Comparison of ENCODE assay signal across 2 cellular contexts in genomic region chr9:26262431-26262830, GRCh38.
TF ChIP-seq lines count a peak whose summit lies in the region.

No MANE protein-coding gene starts in this region.

TF ChIP-seq in SK-N-SH, 30 proteins besides CTCF, POLR2A, EP300 and RAD21 (continued from another document):
- no peak for TF ChIP-seq REST (IDR thresholded peaks at IDR 0.05; ENCODE audit: low read depth, low read length)
- TF ChIP-seq SMC3 (IDR thresholded peaks at IDR 0.05; ENCODE audit: low read depth, low read length), result no peak
- TF ChIP-seq, protein P1, sequence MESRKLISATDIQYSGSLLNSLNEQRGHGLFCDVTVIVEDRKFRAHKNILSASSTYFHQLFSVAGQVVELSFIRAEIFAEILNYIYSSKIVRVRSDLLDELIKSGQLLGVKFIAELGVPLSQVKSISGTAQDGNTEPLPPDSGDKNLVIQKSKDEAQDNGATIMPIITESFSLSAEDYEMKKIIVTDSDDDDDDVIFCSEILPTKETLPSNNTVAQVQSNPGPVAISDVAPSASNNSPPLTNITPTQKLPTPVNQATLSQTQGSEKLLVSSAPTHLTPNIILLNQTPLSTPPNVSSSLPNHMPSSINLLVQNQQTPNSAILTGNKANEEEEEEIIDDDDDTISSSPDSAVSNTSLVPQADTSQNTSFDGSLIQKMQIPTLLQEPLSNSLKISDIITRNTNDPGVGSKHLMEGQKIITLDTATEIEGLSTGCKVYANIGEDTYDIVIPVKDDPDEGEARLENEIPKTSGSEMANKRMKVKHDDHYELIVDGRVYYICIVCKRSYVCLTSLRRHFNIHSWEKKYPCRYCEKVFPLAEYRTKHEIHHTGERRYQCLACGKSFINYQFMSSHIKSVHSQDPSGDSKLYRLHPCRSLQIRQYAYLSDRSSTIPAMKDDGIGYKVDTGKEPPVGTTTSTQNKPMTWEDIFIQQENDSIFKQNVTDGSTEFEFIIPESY (IDR thresholded peaks at IDR 0.05; ENCODE audit: borderline replicate concordance, low read depth), result no peak
- TF ChIP-seq MXI1 (IDR thresholded peaks at IDR 0.05; ENCODE audit: low read depth, low read length), result no peak
- TF ChIP-seq NRF1 (IDR thresholded peaks at IDR 0.05; ENCODE audit: low read depth, low read length), result no peak

TF ChIP-seq in SK-N-SH treated with all-trans-retinoic acid at 6 μM for 48 hours, 23 proteins besides CTCF, POLR2A, EP300 and RAD21 (continued from another document):
- TF ChIP-seq CREB5 (CRISPR knock-in tag; IDR thresholded peaks at IDR 0.05; ENCODE audit: low read depth) (no peak), PPARA (CRISPR knock-in tag; IDR thresholded peaks at IDR 0.05; ENCODE audit: borderline replicate concordance) (no peak), POU6F1 (CRISPR knock-in tag; IDR thresholded peaks at IDR 0.05; ENCODE audit: borderline replicate concordance, low read depth) (no peak), ZFP3 (CRISPR knock-in tag; IDR thresholded peaks at IDR 0.05) (no peak), TSHZ2 (CRISPR knock-in tag; IDR thresholded peaks at IDR 0.05) (no peak), CSRNP3 (CRISPR knock-in tag; IDR thresholded peaks at IDR 0.05) (no peak), ESRRG (CRISPR knock-in tag; IDR thresholded peaks at IDR 0.05) (no peak), TCF4 (CRISPR knock-in tag; IDR thresholded peaks at IDR 0.05; ENCODE audit: borderline replicate concordance) (no peak), RARB (CRISPR knock-in tag; IDR thresholded peaks at IDR 0.05) (no peak), PATZ1 (CRISPR knock-in tag; IDR thresholded peaks at IDR 0.05; ENCODE audit: borderline replicate concordance) (no peak), ZNF70 (CRISPR knock-in tag; IDR thresholded peaks at IDR 0.05) (no peak), ZNF565 (CRISPR knock-in tag; conservative IDR thresholded peaks at IDR 0.05; ENCODE audit: low read depth) (no peak), BACH2 (CRISPR knock-in tag; IDR thresholded peaks at IDR 0.05; ENCODE audit: borderline replicate concordance) (no peak), SNAI2 (CRISPR knock-in tag; IDR thresholded peaks at IDR 0.05) (no peak)
TF ChIP-seq in SK-N-SH treated with all-trans-retinoic acid at 6 μM for 48 hours: peak in this region for 0.
